Comparison of ENCODE assay signal across 9 cellular contexts in genomic region chr16:1665829-1666228, GRCh38.
"Had no signal": no experiment of that assay in that cellular context is flagged by ENCODE, and none has a peak within 500 bp of the region (broad histone marks: within the 10 kb centered on the region; RNA-seq: fewer than 3 reads in every experiment).

No MANE protein-coding gene starts in this region.

- H2AFZ ChIP-seq: GM23248 had no signal

- H3K4me2 ChIP-seq: KMS-11 had no signal

- H3K9ac ChIP-seq: GM23248, KMS-11 had no signal

- H3K4me3 ChIP-seq: GM23248 had no signal

- DNase-seq: GM23248, GOT3, H9, HCEC 1CT, HFFc6, Karpas-422, KBM-7 had no signal

- H3K27ac ChIP-seq: GM23248, HL-60, KMS-11 had no signal
